10 cellular contexts compared by ENCODE assay signal in genomic region chr2:19988600-19988999, GRCh38. TPM values are rescaled to one million over a fixed set of nuclear protein-coding genes. Genes with fewer than 3 reads are reported as not detected.
A peak's percentile ranks its signal among the peaks of the same experiment; 100 is the strongest.
DNase-seq lines count a peak whose midpoint lies in the region; ATAC-seq and TF ChIP-seq lines count a peak whose summit lies in the region.
"Had no signal": no experiment of that assay in that cellular context is flagged by ENCODE, and none has a peak within 500 bp of the region (broad histone marks: within the 10 kb centered on the region; RNA-seq: fewer than 3 reads in every experiment).

No MANE protein-coding gene starts in this region.

- peaks cover 21% of the 10 kb centered on the region for H3K4me1 Mint-ChIP-seq in activated T-cell treated with anti-CD3 and anti-CD28 coated beads, Interleukin-2, amount 50 U/mL, for 72 hours (ENCODE audit: low read depth)
- H3K4me1 Mint-ChIP-seq in WTC11: peaks cover 26% of the 10 kb centered on the region

- peak overlapping the region; percentile 92 for H2AFZ ChIP-seq in smooth muscle cell (ENCODE audit: low read depth)

- CTCF ChIA-PET in WTC11 (lab: Charles Lee): interaction anchor here (1.5 to 3.6 kb wide), 3 partner anchors 27 to 105 kb away, joined by 5 to 25 read pairs (median 7); no protein-coding TSS in a partner anchor

- no peak overlapping the region for H3K27ac ChIP-seq in smooth muscle cell (ENCODE audit: low read depth)

- H3K4me3 ChIP-seq in fibroblast of pulmonary artery (replicated peaks; ENCODE audit: low read depth, low read length) (peak overlapping the region; percentile 97), smooth muscle cell (peak overlapping the region; percentile 75)

- no peaks in the 10 kb centered on the region for H3F3A ChIP-seq in smooth muscle cell (ENCODE audit: low read depth)

- no peak for ATAC-seq in activated T-cell treated with anti-CD3 and anti-CD28 coated beads, Interleukin-2, amount 50 U/mL, for 72 hours (replicated peaks in 1 of 2)
- no peak for ATAC-seq in WTC11

- peaks cover 18% of the 10 kb centered on the region for H3K27me3 Mint-ChIP-seq in activated T-cell treated with anti-CD3 and anti-CD28 coated beads, Interleukin-2, amount 50 U/mL, for 72 hours (ENCODE audit: low read depth)
- H3K27me3 Mint-ChIP-seq in WTC11 (ENCODE audit: low read depth): peaks cover 2% of the 10 kb centered on the region; the same call in 1 of the 2 replicates

- TF ChIP-seq CTCF in WTC11 (IDR thresholded peaks at IDR 0.05): no peak
- no peak for TF ChIP-seq CTCF in fibroblast of pulmonary artery (IDR thresholded peaks at IDR 0.05; ENCODE audit: low read length, missing control alignments)
- no peak for TF ChIP-seq CTCF in smooth muscle cell (IDR thresholded peaks at IDR 0.05; ENCODE audit: borderline replicate concordance, insufficient read depth, poor library complexity, severe bottlenecking)
- TF ChIP-seq CTCF in GM10266 (IDR thresholded peaks at IDR 0.05; ENCODE audit: control insufficient read depth, insufficient read depth, low read depth, missing control alignments): no peak

- H3K4me2 ChIP-seq in smooth muscle cell: peak overlapping the region; percentile 86

- 71% methylated on average over 2 of the region's 2 CpGs for WGBS in smooth muscle cell (ENCODE audit: low lambda C conversion rate)

- peaks cover 0 to 4% of the 10 kb centered on the region in 2 donors for H3K36me3 Mint-ChIP-seq in activated T-cell treated with anti-CD3 and anti-CD28 coated beads, Interleukin-2, amount 50 U/mL, for 72 hours (ENCODE audit: insufficient read depth in 2 of 2)
- H3K36me3 Mint-ChIP-seq in WTC11: peaks cover 14% of the 10 kb centered on the region

- peak overlapping the region; percentile 8 for H3K9ac ChIP-seq in smooth muscle cell (ENCODE audit: low read depth)

- POLR2A ChIA-PET in WTC11 (lab: Charles Lee): interaction anchor here (2.8 kb wide), 1 partner anchor 63 kb away, joined by 14 read pairs; the partner anchor contains the start of gene LAPTM4A

- no peaks in the 10 kb centered on the region for H4K20me1 ChIP-seq in smooth muscle cell (ENCODE audit: low read depth)

- H3K27ac Mint-ChIP-seq in activated T-cell treated with anti-CD3 and anti-CD28 coated beads, Interleukin-2, amount 50 U/mL, for 72 hours: peak overlapping the region; percentile 92
- no peak overlapping the region for H3K27ac Mint-ChIP-seq in WTC11

- H3K9me3 ChIP-seq in smooth muscle cell (replicated peaks; ENCODE audit: low read depth): no peaks in the 10 kb centered on the region

- DNase-seq in activated T-cell treated with anti-CD3 and anti-CD28 coated beads, Interleukin-2, amount 50 U/mL, for 72 hours: no peak
- no peak for DNase-seq in activated T-cell treated with anti-CD3 and anti-CD28 coated beads, Interleukin-2, amount 50 U/mL, for 48 hours
- no peak for DNase-seq in WTC11 (ENCODE audit: low spot score)
- no peak for DNase-seq in fibroblast of pulmonary artery (ENCODE audit: low read depth)
- DNase-seq in smooth muscle cell (lab: John Stamatoyannopoulos, UW; ENCODE audit: unreplicated experiment): no peak
- no peak for DNase-seq in dermis blood vessel endothelial cell
- no peak for DNase-seq in GM10266 (ENCODE audit: extremely low spot score)
- no peak for DNase-seq in NCI-H2171 treated with DMSO at 0.1 percent for 48 hours (lab: John Stamatoyannopoulos, UW)
- DNase-seq: AML-193, right cardiac atrium had no signal

- H3K4me1 ChIP-seq in smooth muscle cell (ENCODE audit: low read depth): peaks cover 22% of the 10 kb centered on the region

- no peaks in the 10 kb centered on the region for H3K36me3 ChIP-seq in smooth muscle cell (ENCODE audit: low read depth)

- no peaks in the 10 kb centered on the region for H3K9me3 Mint-ChIP-seq in activated T-cell treated with anti-CD3 and anti-CD28 coated beads, Interleukin-2, amount 50 U/mL, for 72 hours
- H3K9me3 Mint-ChIP-seq in WTC11: peaks cover 3% of the 10 kb centered on the region; the same call in 1 of the 2 replicates

- H3K79me2 ChIP-seq in smooth muscle cell (ENCODE audit: low read depth): peaks cover 17% of the 10 kb centered on the region

- H3K27me3 ChIP-seq in smooth muscle cell (ENCODE audit: low read depth): no peaks in the 10 kb centered on the region

- peak overlapping the region; percentile 94 to 98 for H3K4me3 Mint-ChIP-seq in activated T-cell treated with anti-CD3 and anti-CD28 coated beads, Interleukin-2, amount 50 U/mL, for 72 hours
- peak overlapping the region; percentile 92 for H3K4me3 Mint-ChIP-seq in WTC11

TF ChIP-seq in WTC11, 78 proteins besides CTCF, POLR2A, EP300 and RAD21:
- TF ChIP-seq SMAD4 (CRISPR knock-in tag; IDR thresholded peaks at IDR 0.05) (no peak), MXD4 (CRISPR knock-in tag; IDR thresholded peaks at IDR 0.05; ENCODE audit: borderline replicate concordance) (no peak), ZNF219 (CRISPR knock-in tag; IDR thresholded peaks at IDR 0.05; ENCODE audit: borderline replicate concordance) (no peak), FOXJ3 (CRISPR knock-in tag; IDR thresholded peaks at IDR 0.05; ENCODE audit: borderline replicate concordance) (no peak), TCF7 (CRISPR knock-in tag; IDR thresholded peaks at IDR 0.05; ENCODE audit: low read depth) (no peak), GTF2I (CRISPR knock-in tag; conservative IDR thresholded peaks at IDR 0.05) (no peak), ZNF423 (CRISPR knock-in tag; IDR thresholded peaks at IDR 0.05) (no peak), ZNF263 (CRISPR knock-in tag; IDR thresholded peaks at IDR 0.05; ENCODE audit: low read depth) (no peak), CREB1 (CRISPR knock-in tag; IDR thresholded peaks at IDR 0.05) (no peak), KAT7 (CRISPR knock-in tag; IDR thresholded peaks at IDR 0.05; ENCODE audit: borderline replicate concordance) (no peak), TP53 (CRISPR knock-in tag; IDR thresholded peaks at IDR 0.05) (no peak)
- TF ChIP-seq, protein P1, sequence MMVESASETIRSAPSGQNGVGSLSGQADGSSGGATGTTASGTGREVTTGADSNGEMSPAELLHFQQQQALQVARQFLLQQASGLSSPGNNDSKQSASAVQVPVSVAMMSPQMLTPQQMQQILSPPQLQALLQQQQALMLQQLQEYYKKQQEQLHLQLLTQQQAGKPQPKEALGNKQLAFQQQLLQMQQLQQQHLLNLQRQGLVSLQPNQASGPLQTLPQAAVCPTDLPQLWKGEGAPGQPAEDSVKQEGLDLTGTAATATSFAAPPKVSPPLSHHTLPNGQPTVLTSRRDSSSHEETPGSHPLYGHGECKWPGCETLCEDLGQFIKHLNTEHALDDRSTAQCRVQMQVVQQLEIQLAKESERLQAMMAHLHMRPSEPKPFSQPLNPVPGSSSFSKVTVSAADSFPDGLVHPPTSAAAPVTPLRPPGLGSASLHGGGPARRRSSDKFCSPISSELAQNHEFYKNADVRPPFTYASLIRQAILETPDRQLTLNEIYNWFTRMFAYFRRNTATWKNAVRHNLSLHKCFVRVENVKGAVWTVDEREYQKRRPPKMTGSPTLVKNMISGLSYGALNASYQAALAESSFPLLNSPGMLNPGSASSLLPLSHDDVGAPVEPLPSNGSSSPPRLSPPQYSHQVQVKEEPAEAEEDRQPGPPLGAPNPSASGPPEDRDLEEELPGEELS (CRISPR knock-in tag; IDR thresholded peaks at IDR 0.05): no peak
- TF ChIP-seq, protein P2, sequence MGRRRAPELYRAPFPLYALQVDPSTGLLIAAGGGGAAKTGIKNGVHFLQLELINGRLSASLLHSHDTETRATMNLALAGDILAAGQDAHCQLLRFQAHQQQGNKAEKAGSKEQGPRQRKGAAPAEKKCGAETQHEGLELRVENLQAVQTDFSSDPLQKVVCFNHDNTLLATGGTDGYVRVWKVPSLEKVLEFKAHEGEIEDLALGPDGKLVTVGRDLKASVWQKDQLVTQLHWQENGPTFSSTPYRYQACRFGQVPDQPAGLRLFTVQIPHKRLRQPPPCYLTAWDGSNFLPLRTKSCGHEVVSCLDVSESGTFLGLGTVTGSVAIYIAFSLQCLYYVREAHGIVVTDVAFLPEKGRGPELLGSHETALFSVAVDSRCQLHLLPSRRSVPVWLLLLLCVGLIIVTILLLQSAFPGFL (CRISPR knock-in tag; IDR thresholded peaks at IDR 0.05; ENCODE audit: borderline replicate concordance): no peak
TF ChIP-seq in WTC11: peak in this region for 0.

RNA-seq across cellular contexts. Expression of gene WDR35, which starts 1.3 kb away (rescaled TPM):
- total RNA-seq in activated T-cell treated with anti-CD3 and anti-CD28 coated beads, Interleukin-2, amount 50 U/mL, for 72 hours: 1 to 10 TPM; 4.7 to 6.4 TPM
- total RNA-seq in WTC11 (2021): 15.4 to 16.5 TPM (median 15.5 TPM) in 3 replicates
- 4.7 and 5.7 TPM in 2 replicates for total RNA-seq in smooth muscle cell
- polyA plus RNA-seq in smooth muscle cell: 0.70 and 1.6 TPM in 2 replicates
- total RNA-seq in dermis blood vessel endothelial cell: 8.7 and 10.5 TPM in 2 replicates

RNA-seq across cellular contexts. Expression of gene MATN3, which starts 23.9 kb away (rescaled TPM):
- total RNA-seq in activated T-cell treated with anti-CD3 and anti-CD28 coated beads, Interleukin-2, amount 50 U/mL, for 72 hours: not detected
- 6.3 to 9.1 TPM (median 8.6 TPM) in 3 replicates for total RNA-seq in WTC11 (2021)
- 5.1 and 5.6 TPM in 2 replicates for total RNA-seq in smooth muscle cell
- polyA plus RNA-seq in smooth muscle cell: 7.4 and 12.9 TPM in 2 replicates
- total RNA-seq in dermis blood vessel endothelial cell: 1.2 and 1.3 TPM in 2 replicates
